8 cellular contexts compared by ENCODE assay signal in genomic region chr16:81723098-81723723, GRCh38. TPM values are rescaled to one million over a fixed set of nuclear protein-coding genes. Genes with fewer than 3 reads are reported as not detected.
A peak's percentile ranks its signal among the peaks of the same experiment; 100 is the strongest.
DNase-seq lines count a peak whose midpoint lies in the region; ATAC-seq and TF ChIP-seq lines count a peak whose summit lies in the region.

No MANE protein-coding gene starts in this region.

- H3K9me3 ChIP-seq in SK-N-SH (no peaks in the 10 kb centered on the region), thyroid gland (no peaks in the 10 kb centered on the region)

- TF ChIP-seq POLR2A in thyroid gland (IDR thresholded peaks at IDR 0.05) = no peak

- H3K9me2 ChIP-seq in SK-N-SH = no peaks in the 10 kb centered on the region

- H3K27me3 ChIP-seq in SK-N-SH (ENCODE audit: insufficient read depth) = no peaks in the 10 kb centered on the region; the same call in 1 of the 2 replicates
- H3K27me3 ChIP-seq in thyroid gland = no peaks in the 10 kb centered on the region

- H3K36me3 ChIP-seq in SK-N-SH (replicated peaks in 1 of 2; ENCODE audit: control insufficient read depth in 1 of 2, insufficient read depth in 2 of 2, low read length in 1 of 2) (no peaks in the 10 kb centered on the region), thyroid gland (no peaks in the 10 kb centered on the region)

- no peaks in the 10 kb centered on the region for H3F3A ChIP-seq in SK-N-SH (replicated peaks; ENCODE audit: insufficient read depth)

- CTCF ChIA-PET in SK-N-SH (lab: Yijun Ruan, JAX) = interaction anchor here (0.7 to 4.1 kb wide), 14 partner anchors 9 to 358 kb away, joined by 3 to 35 read pairs (median 6); no protein-coding TSS in a partner anchor

- H3K27ac ChIP-seq in SK-N-SH (ENCODE audit: low read depth in 2 of 2, low read length in 1 of 2) = no peak overlapping the region
- H3K27ac ChIP-seq in thyroid gland = no peak overlapping the region

- POLR2A ChIA-PET in SK-N-SH (lab: Yijun Ruan, JAX) = no interaction called here

- peak; percentile 78 for DNase-seq in AG08396 (ENCODE audit: low spot score)
- peak; percentile 61 for DNase-seq in NCI-H146 treated with DMSO at 0.1 percent for 48 hours (lab: John Stamatoyannopoulos, UW; ENCODE audit: unreplicated experiment)
- peak; percentile 83 for DNase-seq in SK-N-SH
- peak; percentile 67 for DNase-seq in central memory CD4-positive, alpha-beta T cell
- no peak for DNase-seq in left lobe of liver (ENCODE audit: low spot score)
- DNase-seq in thyroid gland = peak; percentile 27 to 35

- WGBS in SK-N-SH (ENCODE audit: low lambda C conversion rate) = 30% methylated on average over 8 of the region's 8 CpGs
- 39 to 44% methylated on average over 8 of the region's 8 CpGs for WGBS in thyroid gland, 2 donors

- peak; percentile 52; the same call in 1 of the 2 replicates for TF ChIP-seq CTCF in GM12875 (IDR thresholded peaks at IDR 0.05; ENCODE audit: borderline replicate concordance, insufficient read depth, low read depth, low read length)
- TF ChIP-seq CTCF in SK-N-SH (IDR thresholded peaks at IDR 0.05) = peak; percentile 75
- TF ChIP-seq CTCF in thyroid gland (IDR thresholded peaks at IDR 0.05) = peak; percentile 39 to 89 (median 75)

- intact Hi-C loops in thyroid gland (cut with DNase I) = loop anchor here (5.0 kb wide), 1 partner anchor 321 kb away; no protein-coding TSS in a partner anchor

- no peaks in the 10 kb centered on the region for H3K79me2 ChIP-seq in SK-N-SH (ENCODE audit: insufficient read depth)

- no peak overlapping the region for H3K4me3 ChIP-seq in GM12875 (ENCODE audit: low read depth, low read length)
- H3K4me3 ChIP-seq in SK-N-SH (ENCODE audit: low read depth in 2 of 2, low read length in 1 of 2) = peak overlapping the region in 1 of 2 experiments; percentile 4; a peak in 1 of 4 replicates
- H3K4me3 ChIP-seq in thyroid gland (replicated peaks in 1 of 3) = no peak overlapping the region

- ATAC-seq in HG02884 (IDR thresholded peaks at IDR 0.05; ENCODE audit: unreplicated experiment) = peak; percentile 66
- peak; percentile 99 for ATAC-seq in left lobe of liver

- no peak overlapping the region for H2AFZ ChIP-seq in SK-N-SH (ENCODE audit: low read depth)

- no peak for TF ChIP-seq EP300 in SK-N-SH (IDR thresholded peaks at IDR 0.05; ENCODE audit: borderline replicate concordance in 1 of 2, low read depth in 1 of 2, low read length in 1 of 2)

- H3K4me1 ChIP-seq in SK-N-SH (ENCODE audit: control insufficient read depth in 1 of 2, insufficient read depth in 2 of 2, low read depth in 1 of 2, low read length in 1 of 2) (no peaks in the 10 kb centered on the region), thyroid gland (no peaks in the 10 kb centered on the region)

- H3K9ac ChIP-seq in SK-N-SH = no peak overlapping the region

- no peak overlapping the region for H3K4me2 ChIP-seq in SK-N-SH

- TF ChIP-seq RAD21 in SK-N-SH (IDR thresholded peaks at IDR 0.05; ENCODE audit: low read length) = peak; percentile 96

- no peaks in the 10 kb centered on the region for H4K20me1 ChIP-seq in SK-N-SH (ENCODE audit: insufficient read depth)

TF ChIP-seq in SK-N-SH, 30 proteins besides CTCF, POLR2A, EP300 and RAD21:
- no peak for TF ChIP-seq ZBTB33 (IDR thresholded peaks at IDR 0.05; ENCODE audit: borderline replicate concordance, low read depth)
- peak; percentile 17 for TF ChIP-seq CHD2 (IDR thresholded peaks at IDR 0.05; ENCODE audit: low read length, partially characterized antibody)
- TF ChIP-seq YY1 (IDR thresholded peaks at IDR 0.05; ENCODE audit: low read depth) = no peak
- TF ChIP-seq RCOR1 (IDR thresholded peaks at IDR 0.05; ENCODE audit: low read length) = peak; percentile 61; the same call in 1 of the 2 replicates
- TF ChIP-seq MEF2A (IDR thresholded peaks at IDR 0.05; ENCODE audit: borderline replicate concordance, low read depth) = no peak
- TF ChIP-seq ELF1 (IDR thresholded peaks at IDR 0.05) = no peak
- TF ChIP-seq SMC3 (IDR thresholded peaks at IDR 0.05; ENCODE audit: low read depth, low read length) = peak; percentile 90
- 0 out of 2 replicates have a peak, but pooled peaks have one; percentile 5 for TF ChIP-seq NRF1 (IDR thresholded peaks at IDR 0.05; ENCODE audit: low read depth, low read length)
- 0 out of 2 replicates have a peak, but pooled peaks have one; percentile 46 for TF ChIP-seq MXI1 (IDR thresholded peaks at IDR 0.05; ENCODE audit: low read depth, low read length)
- TF ChIP-seq SIN3A (IDR thresholded peaks at IDR 0.05; ENCODE audit: borderline replicate concordance, low read depth, low read length) = no peak

RNA-seq across cellular contexts. Expression of gene PLCG2, which starts 55.9 kb away (rescaled TPM):
- 0.08 and 0.23 TPM in 2 replicates for polyA plus RNA-seq in SK-N-SH (2012; rRNA removed)
- 0.14 and 0.26 TPM in 2 replicates for polyA plus RNA-seq in SK-N-SH (2012; cell fraction: cytosol; rRNA removed)
- 0.27 and 0.51 TPM in 2 replicates for polyA plus RNA-seq in SK-N-SH (2012; cell fraction: nucleus; rRNA removed)
- total RNA-seq in left lobe of liver = 12.1 TPM
- total RNA-seq in thyroid gland = 10 to 100 TPM in 2 of 4 donors, 1 to 10 TPM in 2; 9.2 to 12.1 (median 10.3) TPM
